ENCODE assay signal across 29 cellular contexts in genomic region chr11:100978442-100978841, GRCh38.
"Had no signal": no experiment of that assay in that cellular context is flagged by ENCODE, and none has a peak within 500 bp of the region (broad histone marks: within the 10 kb centered on the region; RNA-seq: fewer than 3 reads in every experiment).

No MANE protein-coding gene starts in this region.

- H3K27me3 ChIP-seq: SJSA1 had no signal

- DNase-seq: activated B cell treated with CpG ODN at 0.5 μM for 24 hours; activated CD4-positive, alpha-beta memory T cell treated with anti-CD3 and anti-CD28 coated beads for 36 hours; activated CD4-positive, alpha-beta T cell treated with anti-CD3 and anti-CD28 coated beads for 1 hour; activated CD4-positive, alpha-beta T cell treated with anti-CD3 and anti-CD28 coated beads, Interleukin-2, amount 10 ng/mL, durations not matched to agents 7 days and 5 days; activated CD8-positive, alpha-beta memory T cell treated with anti-CD3 and anti-CD28 coated beads for 24 hours; activated effector memory CD4-positive, alpha-beta T cell treated with anti-CD3 and anti-CD28 coated beads, Interleukin-2, amount 50 U/mL, for 16 hours; activated naive CD4-positive, alpha-beta T cell treated with Interleukin-2 at 50 U/mL for 16 hours; activated naive CD8-positive, alpha-beta T cell treated with anti-CD3 and anti-CD28 coated beads, Interleukin-2, amount 50 U/mL, for 24 hours; activated T-cell treated with anti-CD3 and anti-CD28 coated beads, Interleukin-2, amount 50 U/mL, for 4 hours; amniotic stem cell; KG1; NCI-H1048; NCI-H146; NCI-H2029; NCI-H2107; NCI-H2171 treated with DMSO at 0.1 percent for 48 hours; NCI-H345; NCI-H510A; NCI-H526 treated with DMSO at 0.1 percent for 48 hours; NCI-H82; OCI-M1; SHP77; T-helper 9 cell had no signal

- H3K4me3 Mint-ChIP-seq: activated B cell treated with CpG ODN at 0.5 μM for 24 hours; activated CD4-positive, alpha-beta memory T cell treated with anti-CD3 and anti-CD28 coated beads for 36 hours; activated CD4-positive, alpha-beta T cell treated with anti-CD3 and anti-CD28 coated beads, Interleukin-2, amount 10 ng/mL, durations not matched to agents 7 days and 5 days; activated naive CD8-positive, alpha-beta T cell treated with anti-CD3 and anti-CD28 coated beads, Interleukin-2, amount 50 U/mL, for 24 hours; activated T-cell treated with anti-CD3 and anti-CD28 coated beads, Interleukin-2, amount 50 U/mL, for 4 hours; brain; T-helper 1 cell treated with Interleukin-12 subunit alpha and Interleukin-12 subunit beta and Interleukin-4 antibody, amounts not matched to agents 30 μg/mL and 1 μg/mL, for 36 hours had no signal

- H3K4me3 ChIP-seq: SJSA1 had no signal

- H3K36me3 Mint-ChIP-seq: activated CD4-positive, alpha-beta memory T cell treated with anti-CD3 and anti-CD28 coated beads for 36 hours; activated naive CD4-positive, alpha-beta T cell treated with anti-CD3 and anti-CD28 coated beads, Interleukin-2, amount 50 U/mL, for 72 hours had no signal

- H3K9me3 Mint-ChIP-seq: activated B cell treated with CpG ODN at 0.5 μM for 24 hours; activated CD4-positive, alpha-beta memory T cell treated with anti-CD3 and anti-CD28 coated beads for 36 hours; activated CD4-positive, alpha-beta T cell treated with anti-CD3 and anti-CD28 coated beads, Interleukin-2, amount 10 ng/mL, durations not matched to agents 7 days and 5 days; activated naive CD8-positive, alpha-beta T cell treated with anti-CD3 and anti-CD28 coated beads, Interleukin-2, amount 50 U/mL, for 24 hours; brain; T-helper 1 cell treated with Interleukin-12 subunit alpha and Interleukin-12 subunit beta and Interleukin-4 antibody, amounts not matched to agents 30 μg/mL and 1 μg/mL, for 36 hours had no signal

- H3K27me3 Mint-ChIP-seq: activated B cell treated with CpG ODN at 0.5 μM for 24 hours; activated CD4-positive, alpha-beta memory T cell treated with anti-CD3 and anti-CD28 coated beads for 36 hours; activated CD4-positive, alpha-beta T cell treated with anti-CD3 and anti-CD28 coated beads, Interleukin-2, amount 10 ng/mL, durations not matched to agents 7 days and 5 days; activated naive CD8-positive, alpha-beta T cell treated with anti-CD3 and anti-CD28 coated beads, Interleukin-2, amount 50 U/mL, for 24 hours; brain had no signal

- H3K4me1 ChIP-seq: SJSA1 had no signal

- H3K36me3 ChIP-seq: SJSA1 had no signal

- ATAC-seq: activated naive CD4-positive, alpha-beta T cell treated with anti-CD3 and anti-CD28 coated beads, Interleukin-2, amount 50 U/mL, for 72 hours; activated naive CD8-positive, alpha-beta T cell treated with anti-CD3 and anti-CD28 coated beads, Interleukin-2, amount 50 U/mL, for 24 hours; activated T-cell treated with anti-CD3 and anti-CD28 coated beads, Interleukin-2, amount 50 U/mL, for 4 hours; Panc1 had no signal

- H3K27ac Mint-ChIP-seq: activated B cell treated with CpG ODN at 0.5 μM for 24 hours; activated CD4-positive, alpha-beta memory T cell treated with anti-CD3 and anti-CD28 coated beads for 36 hours; activated CD4-positive, alpha-beta T cell treated with anti-CD3 and anti-CD28 coated beads, Interleukin-2, amount 10 ng/mL, durations not matched to agents 7 days and 5 days; activated naive CD4-positive, alpha-beta T cell treated with anti-CD3 and anti-CD28 coated beads, Interleukin-2, amount 50 U/mL, for 72 hours; activated naive CD8-positive, alpha-beta T cell treated with anti-CD3 and anti-CD28 coated beads, Interleukin-2, amount 50 U/mL, for 24 hours; brain; T-helper 1 cell treated with Interleukin-12 subunit alpha and Interleukin-12 subunit beta and Interleukin-4 antibody, amounts not matched to agents 30 μg/mL and 1 μg/mL, for 36 hours had no signal

- H3K4me1 Mint-ChIP-seq: activated B cell treated with CpG ODN at 0.5 μM for 24 hours; activated CD4-positive, alpha-beta T cell treated with anti-CD3 and anti-CD28 coated beads, Interleukin-2, amount 10 ng/mL, durations not matched to agents 7 days and 5 days; activated naive CD8-positive, alpha-beta T cell treated with anti-CD3 and anti-CD28 coated beads, Interleukin-2, amount 50 U/mL, for 24 hours; brain had no signal

- H3K27ac ChIP-seq: RWPE1, SJSA1 had no signal

- H3K9me3 ChIP-seq: SJSA1 had no signal
